Comparison of ENCODE assay signal across 23 cellular contexts in genomic region chr2:3406501-3406900, GRCh38.
"Had no signal": no experiment of that assay in that cellular context is flagged by ENCODE, and none has a peak within 500 bp of the region (broad histone marks: within the 10 kb centered on the region; RNA-seq: fewer than 3 reads in every experiment).

No MANE protein-coding gene starts in this region.

- H3K4me3 ChIP-seq: coronary artery, lung, ovary, psoas muscle, right lobe of liver, thoracic aorta, tibial nerve, upper lobe of left lung had no signal

- H3K27me3 Mint-ChIP-seq: effector memory CD8-positive, alpha-beta T cell; memory B cell; stimulated activated naive B cell treated with anti-CD40 and anti-IgM and Interleukin-4, amounts not matched to agents 10 μg/mL and 1 μg/mL and 100 μg/mL, for 72 hours; stimulated activated naive CD8-positive, alpha-beta T cell treated with anti-CD3 and anti-CD28 coated beads, Interleukin-15, Interleukin-2, amounts not matched to agents 100 ng/mL and 50 ng/mL, for 24 hours had no signal

- H3K36me3 Mint-ChIP-seq: natural killer cell had no signal

- DNase-seq: effector memory CD8-positive, alpha-beta T cell; erythroblast; foreskin melanocyte; head of caudate nucleus; hippocampal formation; left colon; natural killer cell; occipital lobe; ovary; posterior cingulate gyrus; right lobe of liver; small intestine; stimulated activated CD4-positive, alpha-beta T cell treated with anti-CD3 and anti-CD28 coated beads, Interleukin-15, amount 100 ng/mL, for 24 hours; stimulated activated CD4-positive, alpha-beta T cell treated with anti-CD3 and anti-CD28 coated beads, Interleukin-2, amount 100 ng/mL, for 48 hours; stimulated activated naive B cell treated with anti-CD40 and anti-IgM and Interleukin-4, amounts not matched to agents 10 μg/mL and 1 μg/mL and 100 μg/mL, for 72 hours; upper lobe of left lung had no signal

- H3K4me3 Mint-ChIP-seq: effector memory CD8-positive, alpha-beta T cell; memory B cell; natural killer cell; stimulated activated naive B cell treated with anti-CD40 and anti-IgM and Interleukin-4, amounts not matched to agents 10 μg/mL and 1 μg/mL and 100 μg/mL, for 72 hours; stimulated activated naive CD8-positive, alpha-beta T cell treated with anti-CD3 and anti-CD28 coated beads, Interleukin-15, Interleukin-2, amounts not matched to agents 100 ng/mL and 50 ng/mL, for 24 hours had no signal

- H3K27ac Mint-ChIP-seq: effector memory CD8-positive, alpha-beta T cell; memory B cell; stimulated activated naive B cell treated with anti-CD40 and anti-IgM and Interleukin-4, amounts not matched to agents 10 μg/mL and 1 μg/mL and 100 μg/mL, for 72 hours; stimulated activated naive CD8-positive, alpha-beta T cell treated with anti-CD3 and anti-CD28 coated beads, Interleukin-15, Interleukin-2, amounts not matched to agents 100 ng/mL and 50 ng/mL, for 24 hours had no signal

- H3K9me3 ChIP-seq: ovary, psoas muscle, right lobe of liver, thoracic aorta, tibial nerve, upper lobe of left lung had no signal

- ATAC-seq: effector memory CD8-positive, alpha-beta T cell; left colon; natural killer cell; psoas muscle; right lobe of liver; stimulated activated naive B cell treated with anti-CD40 and anti-IgM and Interleukin-4, amounts not matched to agents 10 μg/mL and 1 μg/mL and 100 μg/mL, for 72 hours had no signal
